In genomic region chr22:50342651-50343540, GRCh38 we compare ENCODE assay signal across 8 cellular contexts. TPM values are rescaled to one million over a fixed set of nuclear protein-coding genes. Genes with fewer than 3 reads are reported as not detected.
DNase-seq lines count a peak whose midpoint lies in the region; ATAC-seq and TF ChIP-seq lines count a peak whose summit lies in the region.

TSS of gene PPP6R2 (plus strand) at chr22:50343327. CDS start at chr22:50393909, 50,582 bp downstream.

- H3K9me3 ChIP-seq in liver (ENCODE audit: control insufficient read depth in 4 of 4, low read length in 3 of 4) = no peaks in the 10 kb centered on the region

- peak within 1 kb of the TSS; percentile 59 to 89 (median 80) for H3K4me3 ChIP-seq in liver (ENCODE audit: low read depth in 1 of 3, low read length in 3 of 3)

- TF ChIP-seq CTCF in liver (IDR thresholded peaks at IDR 0.05; ENCODE audit: low read depth, low read length, missing input control) = no peak

- peaks cover 3 to 28% (median 16%) of the 10 kb centered on the region in 4 donors for H3K4me1 ChIP-seq in liver (ENCODE audit: control insufficient read depth in 4 of 4, insufficient read depth in 4 of 4, low read length in 3 of 4)

- H3K27me3 ChIP-seq in liver (ENCODE audit: control insufficient read depth in 4 of 4, insufficient read depth in 4 of 4, low read length in 3 of 4) = no peaks in the 10 kb centered on the region

- peak within 1 kb of the TSS; percentile 68 to 84 for H3K9ac ChIP-seq in liver (ENCODE audit: low read depth in 1 of 2, low read length in 2 of 2)

- under 1% methylated on average over 87 of the region's 87 CpGs for WGBS in liver

- no peaks in the 10 kb centered on the region for H3K36me3 ChIP-seq in liver (ENCODE audit: control insufficient read depth in 4 of 4, insufficient read depth in 3 of 4, low read depth in 1 of 4, low read length in 3 of 4)

- ATAC-seq in HG02840 (IDR thresholded peaks at IDR 0.05; ENCODE audit: low FRiP score, unreplicated experiment) = peak; percentile 76

- peak within 1 kb of the TSS; percentile 73 to 75 for H3K27ac ChIP-seq in liver (ENCODE audit: low read depth in 1 of 2, low read length in 2 of 2)

- TF ChIP-seq RAD21 in liver (IDR thresholded peaks at IDR 0.05) = peak; percentile 15 to 36

- DNase-seq in NCI-H2081 (lab: John Stamatoyannopoulos, UW) (peak; percentile 53 to 57), NCI-H2081 treated with DMSO at 0.1 percent for 48 hours (lab: John Stamatoyannopoulos, UW) (no peak), NCI-H2171 treated with DMSO at 0.1 percent for 48 hours (lab: John Stamatoyannopoulos, UW) (peak; percentile 81), dermis blood vessel endothelial cell (peak; percentile 79)
- DNase-seq in activated CD4-positive, alpha-beta T cell treated with anti-CD3 and anti-CD28 coated beads, Interleukin-2, amount 50 U/mL, for 24 hours (ENCODE audit: low read depth in 1 of 2, low spot score in 1 of 2) = peak; percentile 81 to 90
- peak; percentile 89 for DNase-seq in stimulated activated CD4-positive, alpha-beta T cell treated with anti-CD3 and anti-CD28 coated beads, Interleukin-4, amount 100 ng/mL, for 24 hours

TF ChIP-seq in liver, 16 proteins besides CTCF, POLR2A, EP300 and RAD21:
- TF ChIP-seq FOXA2 (IDR thresholded peaks at IDR 0.05) (no peak), ATF3 (IDR thresholded peaks at IDR 0.05) (no peak), SP1 (IDR thresholded peaks at IDR 0.05) (peak; percentile 17)

RNA-seq across cellular contexts. Expression of gene PPP6R2, which starts in this region (rescaled TPM):
- total RNA-seq in dermis blood vessel endothelial cell = 67.0 and 82.9 TPM in 2 replicates
- 100 to 1,000 TPM in 1 of 2 donors, 10 to 100 TPM in 1; 51.7 to 117 TPM for total RNA-seq in liver
- 10 to 100 TPM; 28.8 to 42.6 TPM for polyA plus RNA-seq in liver
